ENCODE assay signal across 21 cellular contexts in genomic region chr1:37734629-37735591, GRCh38. TPM values are rescaled to one million over a fixed set of nuclear protein-coding genes. Genes with fewer than 3 reads are reported as not detected.
A peak's percentile ranks its signal among the peaks of the same experiment; 100 is the strongest.
DNase-seq lines count a peak whose midpoint lies in the region; ATAC-seq, FAIRE-seq and TF ChIP-seq lines count a peak whose summit lies in the region.
"Had no signal": no experiment of that assay in that cellular context is flagged by ENCODE, and none has a peak within 500 bp of the region (broad histone marks: within the 10 kb centered on the region; RNA-seq: fewer than 3 reads in every experiment).

No MANE protein-coding gene starts in this region.

- H3K4me2 ChIP-seq in HCT116 (ENCODE audit: low read length) (no peak overlapping the region), endothelial cell of umbilical vein (ENCODE audit: insufficient read depth, low read length) (no peak overlapping the region)

- intact Hi-C loops in HCT116 (cut with micrococcal nuclease) (no loop called here), endothelial cell of umbilical vein (cut with micrococcal nuclease) (no loop called here)

- no peak overlapping the region for H3K27ac ChIP-seq in HCT116 (ENCODE audit: low read depth, low read length)
- no peak overlapping the region for H3K27ac ChIP-seq in endothelial cell of umbilical vein (ENCODE audit: insufficient read depth, low read depth, low read length)
- H3K27ac ChIP-seq in mucosa of rectum (ENCODE audit: low read depth in 2 of 2, low read length in 2 of 2), result peak overlapping the region; percentile 92 to 93
- H3K27ac ChIP-seq: C4-2B, esophagus muscularis mucosa had no signal

- H2AFZ ChIP-seq in HCT116 (ENCODE audit: low read depth, low read length, poor library complexity, severe bottlenecking), result no peak overlapping the region
- peak overlapping the region; percentile 87 for H2AFZ ChIP-seq in endothelial cell of umbilical vein (ENCODE audit: low read depth, low read length)

- TF ChIP-seq POLR2A in HCT116 (IDR thresholded peaks at IDR 0.05; ENCODE audit: borderline replicate concordance, extremely low read depth, insufficient read depth, insufficient read length) (no peak), endothelial cell of umbilical vein (IDR thresholded peaks at IDR 0.05; ENCODE audit: low read depth, low read length) (no peak)

- H4K20me1 ChIP-seq in HCT116 (ENCODE audit: insufficient read depth) (no peaks in the 10 kb centered on the region), endothelial cell of umbilical vein (replicated peaks; ENCODE audit: control insufficient read depth, extremely low read depth, insufficient read depth, low read length) (no peaks in the 10 kb centered on the region)

- ATAC-seq in HCT116, result peak; percentile 57
- no peak for ATAC-seq in HG03457 (IDR thresholded peaks at IDR 0.05; ENCODE audit: unreplicated experiment)
- ATAC-seq in GM21447 (IDR thresholded peaks at IDR 0.05; ENCODE audit: unreplicated experiment), result no peak

- H3K9me1 ChIP-seq in endothelial cell of umbilical vein (replicated peaks; ENCODE audit: control insufficient read depth, extremely low read depth, insufficient read depth, low read length), result no peaks in the 10 kb centered on the region

- CTCF ChIA-PET in HCT116 (lab: Charles Lee) (no interaction called here), endothelial cell of umbilical vein (lab: Charles Lee) (no interaction called here)

- RAD21 ChIA-PET in HCT116 (lab: Charles Lee; ENCODE audit: low non-redundant PET in 1 of 2, low total read pairs in 2 of 2, uncharacterized antibody in 2 of 2, unreplicated experiment in 2 of 2), result no interaction called here

- H3K9ac ChIP-seq in HCT116 (ENCODE audit: low read length), result no peak overlapping the region
- no peak overlapping the region for H3K9ac ChIP-seq in endothelial cell of umbilical vein (replicated peaks; ENCODE audit: extremely low read depth, insufficient read depth, low read length)
- H3K9ac ChIP-seq in mucosa of rectum (ENCODE audit: low read depth in 1 of 2, low read length in 2 of 2), result peak overlapping the region; percentile 70 to 75

- TF ChIP-seq RAD21 in HCT116 (IDR thresholded peaks at IDR 0.05; ENCODE audit: low read depth), result no peak

- POLR2A ChIA-PET in HCT116 (lab: Charles Lee), result no interaction called here
- POLR2A ChIA-PET in endothelial cell of umbilical vein (lab: Charles Lee), result no interaction called here

- DNase-seq in Daoy (ENCODE audit: low read depth), result peak; percentile 44
- no peak for DNase-seq in HCT116 (ENCODE audit: low read depth, low spot score)
- no peak for DNase-seq in endothelial cell of umbilical vein (ENCODE audit: low read depth, low spot score)
- DNase-seq in NCI-H1436 treated with DMSO at 0.1 percent for 48 hours (lab: John Stamatoyannopoulos, UW), result no peak
- no peak for DNase-seq in T1000 (lab: John Stamatoyannopoulos, UW)
- DNase-seq: DMS79 treated with DMSO at 0.1 percent for 48 hours; immature natural killer cell; Kasumi-1; NCI-H1694; NCI-H69; stimulated activated CD4-positive, alpha-beta T cell treated with anti-CD3 and anti-CD28 coated beads, Interleukin-4, amount 100 ng/mL, for 4 hours; stimulated activated naive B cell treated with anti-CD40 and anti-IgM and Interleukin-4, amounts not matched to agents 10 μg/mL and 1 μg/mL and 100 μg/mL, for 72 hours; T-helper 2 cell had no signal

- BruUV-seq in HCT116 (replicated peaks; lab: Mats Ljungman, UMichigan), result no TSS peak
- no TSS peak for BruUV-seq in endothelial cell of umbilical vein (replicated peaks; lab: Mats Ljungman, UMichigan)

- dilution Hi-C loops in endothelial cell of umbilical vein (cut with MboI; ENCODE audit: extremely low pct_ligation_motif_present, low sequenced_read_pairs), result no loop called here

- H3K79me2 ChIP-seq in HCT116 (ENCODE audit: insufficient read depth, low read length) (no peaks in the 10 kb centered on the region), endothelial cell of umbilical vein (ENCODE audit: control insufficient read depth, insufficient read depth, low read length) (no peaks in the 10 kb centered on the region)

- TF ChIP-seq CTCF in HCT116 (IDR thresholded peaks at IDR 0.05 in 2 of 3, conservative IDR thresholded peaks at IDR 0.05 in 1 of 3; ENCODE audit: borderline replicate concordance in 1 of 3, insufficient read depth in 1 of 3, low read depth in 2 of 3, low read length in 2 of 3) (no peak), endothelial cell of umbilical vein (IDR thresholded peaks at IDR 0.05; ENCODE audit: extremely low read depth in 1 of 2, insufficient read depth in 1 of 2, low read depth in 1 of 2, low read length in 2 of 2) (no peak)

- no peaks in the 10 kb centered on the region for H3K9me2 ChIP-seq in HCT116 (ENCODE audit: insufficient read depth)

- no peaks in the 10 kb centered on the region for H3K27me3 ChIP-seq in HCT116 (ENCODE audit: insufficient read depth, low read length)
- H3K27me3 ChIP-seq in endothelial cell of umbilical vein (ENCODE audit: control insufficient read depth in 2 of 2, insufficient read depth in 2 of 2, low read length in 2 of 2), result peaks cover 0 to 5% of the 10 kb centered on the region in 2 experiments
- H3K27me3 ChIP-seq in mucosa of rectum (ENCODE audit: control insufficient read depth in 2 of 2, insufficient read depth in 2 of 2, low read length in 2 of 2), result peaks cover 0 to 2% of the 10 kb centered on the region in 2 donors

- H3K4me3 ChIP-seq in HCT116 (replicated peaks in 1 of 2; ENCODE audit: low read depth in 1 of 2, low read length in 2 of 2) (no peak overlapping the region), endothelial cell of umbilical vein (replicated peaks in 1 of 3; ENCODE audit: insufficient read depth in 1 of 3, low read depth in 1 of 3, low read length in 3 of 3) (no peak overlapping the region), mucosa of rectum (ENCODE audit: low read length in 2 of 2) (peak overlapping the region; percentile 78 to 84)
- H3K4me3 ChIP-seq: esophagus muscularis mucosa had no signal

- H3K4me1 ChIP-seq in HCT116 (ENCODE audit: control insufficient read depth in 1 of 2, insufficient read depth in 2 of 2, low read length in 2 of 2) (peaks cover 12 to 19% of the 10 kb centered on the region in 2 experiments), endothelial cell of umbilical vein (ENCODE audit: control insufficient read depth, extremely low read depth, insufficient read depth, low read length) (no peaks in the 10 kb centered on the region), mucosa of rectum (ENCODE audit: control insufficient read depth in 2 of 2, insufficient read depth in 2 of 2, low read length in 2 of 2) (peaks cover 22 to 26% of the 10 kb centered on the region in 2 donors)
- H3K4me1 ChIP-seq: esophagus muscularis mucosa had no signal

- H3K9me3 ChIP-seq in HCT116 (ENCODE audit: control insufficient read depth in 1 of 2, insufficient read depth in 1 of 2, low read depth in 1 of 2, low read length in 2 of 2) (no peaks in the 10 kb centered on the region), endothelial cell of umbilical vein (replicated peaks; ENCODE audit: control insufficient read depth, insufficient read depth, low read length) (no peaks in the 10 kb centered on the region), mucosa of rectum (ENCODE audit: control insufficient read depth in 2 of 2, low read length in 2 of 2) (peaks cover 0 to 2% of the 10 kb centered on the region in 2 donors)

- no peak for FAIRE-seq in endothelial cell of umbilical vein (lab: Jason Lieb, UNC)
- FAIRE-seq: GM12892, GM19239 had no signal

- H3K36me3 ChIP-seq in HCT116 (ENCODE audit: control insufficient read depth in 1 of 2, insufficient read depth in 2 of 2, low read length in 2 of 2) (no peaks in the 10 kb centered on the region), endothelial cell of umbilical vein (ENCODE audit: control insufficient read depth in 2 of 2, extremely low read depth in 1 of 2, insufficient read depth in 2 of 2, low read length in 2 of 2) (no peaks in the 10 kb centered on the region), mucosa of rectum (ENCODE audit: control insufficient read depth in 2 of 2, insufficient read depth in 2 of 2, low read length in 2 of 2) (peaks cover 0 to 7% of the 10 kb centered on the region in 2 donors)
- H3K36me3 ChIP-seq: esophagus muscularis mucosa had no signal

RNA-seq across cellular contexts. Expression of gene EPHA10, which starts 30.0 kb away (rescaled TPM):
- not detected in 2 replicates for total RNA-seq in Daoy (2014; rRNA removed; shearing (Covaris generic))
- total RNA-seq in HCT116 (2021; ENCODE audit: unreplicated experiment) (6.5 TPM), endothelial cell of umbilical vein (not detected in 2 replicates)
- polyA plus RNA-seq in HCT116 (2012), result 5.7 TPM in 2 replicates
- polyA plus RNA-seq in endothelial cell of umbilical vein, result not detected in 2 replicates
- polyA plus RNA-seq in endothelial cell of umbilical vein (2011; cell fraction: cytosol; rRNA removed), result not detected in 2 replicates
- 0.03 TPM in 1 of 2 replicates, not detected in the other for polyA plus RNA-seq in endothelial cell of umbilical vein (2011; cell fraction: nucleus; rRNA removed)
- polyA plus RNA-seq in endothelial cell of umbilical vein (2012), result not detected in 2 replicates
- not detected in 2 replicates for polyA minus RNA-seq in endothelial cell of umbilical vein
- 0.72 TPM for polyA minus RNA-seq in endothelial cell of umbilical vein (2011; cell fraction: cytosol; rRNA and poly(A)+ RNA removed)
- not detected in 2 replicates for polyA minus RNA-seq in endothelial cell of umbilical vein (2011; cell fraction: nucleus; rRNA and poly(A)+ RNA removed)
- total RNA-seq: pulmonary artery endothelial cell had no signal
- polyA plus RNA-seq: immature natural killer cell had no signal

RNA-seq across cellular contexts. Expression of gene CDCA8, which starts 42.6 kb away (rescaled TPM):
- total RNA-seq in Daoy (2014; rRNA removed; shearing (Covaris generic)), result 33.6 and 44.3 TPM in 2 replicates
- total RNA-seq in HCT116 (2021; ENCODE audit: unreplicated experiment) (51.7 TPM), endothelial cell of umbilical vein (43.7 and 45.7 TPM in 2 replicates)
- 66.8 and 76.0 TPM in 2 replicates for polyA plus RNA-seq in HCT116 (2012)
- polyA plus RNA-seq in endothelial cell of umbilical vein, result 36.2 and 38.5 TPM in 2 replicates
- 42.7 and 50.4 TPM in 2 replicates for polyA plus RNA-seq in endothelial cell of umbilical vein (2011; cell fraction: cytosol; rRNA removed)
- polyA plus RNA-seq in endothelial cell of umbilical vein (2011; cell fraction: nucleus; rRNA removed), result 27.3 and 34.2 TPM in 2 replicates
- polyA plus RNA-seq in endothelial cell of umbilical vein (2012), result 16.9 and 37.5 TPM in 2 replicates
- 33.6 and 34.6 TPM in 2 replicates for polyA minus RNA-seq in endothelial cell of umbilical vein
- polyA minus RNA-seq in endothelial cell of umbilical vein (2011; cell fraction: cytosol; rRNA and poly(A)+ RNA removed), result 32.9 TPM
- 10.1 and 12.5 TPM in 2 replicates for polyA minus RNA-seq in endothelial cell of umbilical vein (2011; cell fraction: nucleus; rRNA and poly(A)+ RNA removed)

RNA-seq across cellular contexts. Expression of gene MANEAL, which starts 58.7 kb away (rescaled TPM):
- total RNA-seq in Daoy (2014; rRNA removed; shearing (Covaris generic)), result 2.6 and 4.4 TPM in 2 replicates
- total RNA-seq in HCT116 (2021; ENCODE audit: unreplicated experiment) (17.3 TPM), endothelial cell of umbilical vein (0.66 and 0.92 TPM in 2 replicates)
- 10.4 and 10.5 TPM in 2 replicates for polyA plus RNA-seq in HCT116 (2012)
- 1.3 and 1.9 TPM in 2 replicates for polyA plus RNA-seq in endothelial cell of umbilical vein
- 1.1 and 1.2 TPM in 2 replicates for polyA plus RNA-seq in endothelial cell of umbilical vein (2011; cell fraction: cytosol; rRNA removed)
- 0.25 and 0.45 TPM in 2 replicates for polyA plus RNA-seq in endothelial cell of umbilical vein (2011; cell fraction: nucleus; rRNA removed)
- 0.55 and 0.80 TPM in 2 replicates for polyA plus RNA-seq in endothelial cell of umbilical vein (2012)
- polyA minus RNA-seq in endothelial cell of umbilical vein, result 1.2 and 3.7 TPM in 2 replicates
- polyA minus RNA-seq in endothelial cell of umbilical vein (2011; cell fraction: cytosol; rRNA and poly(A)+ RNA removed), result 40.5 TPM
- 0.58 TPM in 1 of 2 replicates, not detected in the other for polyA minus RNA-seq in endothelial cell of umbilical vein (2011; cell fraction: nucleus; rRNA and poly(A)+ RNA removed)

Comparison
In these comparisons a context has a peak if more than half of its experiments do, and no peak if none do; other contexts are left out.
1. H3K27ac ChIP-seq: peak in mucosa of rectum (2 of 2); none in HCT116 (single experiment) and endothelial cell of umbilical vein (single experiment).
2. H3K4me3 ChIP-seq: peak in mucosa of rectum (2 of 2); none in HCT116 (0 of 2) and endothelial cell of umbilical vein (0 of 3).
3. H3K9ac ChIP-seq: peak in mucosa of rectum (2 of 2); none in HCT116 (single experiment) and endothelial cell of umbilical vein (single experiment).